25 cellular contexts compared by ENCODE assay signal in the genomic region with DNA sequence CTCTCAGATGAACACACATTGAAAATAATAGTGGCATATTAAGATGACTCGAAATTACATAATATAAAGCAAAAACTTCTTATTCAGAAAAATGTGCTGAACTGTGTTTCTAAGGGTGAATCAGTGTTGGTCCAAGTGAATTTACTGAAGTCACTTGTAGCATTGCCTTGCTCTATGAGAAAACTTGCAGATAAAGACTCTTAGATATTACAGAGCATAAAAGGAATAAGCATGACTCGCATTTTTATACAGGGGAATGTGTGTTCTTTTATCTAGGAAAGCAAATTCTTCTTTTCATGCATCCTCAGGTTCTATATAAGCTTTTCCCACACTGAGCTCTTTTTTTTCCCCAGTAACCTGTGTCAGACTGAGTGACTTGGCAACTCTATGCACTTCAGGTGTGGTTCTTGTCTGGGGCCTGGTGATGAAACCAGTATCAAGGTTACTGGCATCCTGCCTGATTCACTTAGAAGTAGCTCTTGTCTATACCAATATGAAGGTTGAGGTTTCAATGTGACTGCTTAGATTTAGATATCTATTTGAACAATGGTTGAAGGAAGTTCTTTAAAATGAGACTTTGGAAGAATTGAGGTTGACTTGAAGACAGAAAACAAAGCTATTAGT.
A peak's percentile ranks its signal among the peaks of the same experiment; 100 is the strongest.
DNase-seq lines count a peak whose midpoint lies in the region; ATAC-seq, FAIRE-seq and TF ChIP-seq lines count a peak whose summit lies in the region.
"Had no signal": no experiment of that assay in that cellular context is flagged by ENCODE, and none has a peak within 500 bp of the region (broad histone marks: within the 10 kb centered on the region; RNA-seq: fewer than 3 reads in every experiment).

No MANE protein-coding gene starts in this region.

- H3K4me2 ChIP-seq in IMR-90 (ENCODE audit: low read depth, low read length) (no peak overlapping the region), keratinocyte (ENCODE audit: control insufficient read depth, extremely low read depth, insufficient read depth, low read depth, low read length) (no peak overlapping the region)

- no peak overlapping the region for H2AK9ac ChIP-seq in IMR-90 (replicated peaks; ENCODE audit: low read depth, low read length, poor library complexity)

- H2BK120ac ChIP-seq in IMR-90 (ENCODE audit: low read depth, low read length) = no peak overlapping the region

- no CpG with 5 or more reads among the region's 2 CpGs for WGBS in IMR-90 (ENCODE audit: extremely low coverage in 2 of 2, insufficient read length in 1 of 2), 2 experiments

- dilution Hi-C loops in IMR-90 (cut with HindIII; ENCODE audit: low sequenced_read_pairs, unreplicated experiment) = no loop called here
- dilution Hi-C loops in keratinocyte (cut with MboI; ENCODE audit: extremely low pct_ligation_motif_present, low sequenced_read_pairs) = no loop called here

- H3K9ac ChIP-seq in IMR-90 (ENCODE audit: low read depth, low read length) (no peak overlapping the region), keratinocyte (ENCODE audit: control insufficient read depth, extremely low read depth, insufficient read depth, low read length) (no peak overlapping the region)

- no peak overlapping the region for H3K4me3 Mint-ChIP-seq in activated CD8-positive, alpha-beta T cell treated with anti-CD3 and anti-CD28 coated beads for 36 hours
- no peak overlapping the region for H3K4me3 Mint-ChIP-seq in activated CD8-positive, alpha-beta T cell treated with anti-CD3 and anti-CD28 coated beads, Interleukin-2, amount 10 ng/mL, durations not matched to agents 7 days and 5 days
- no peak overlapping the region for H3K4me3 Mint-ChIP-seq in immature natural killer cell
- H3K4me3 Mint-ChIP-seq: activated CD4-positive, alpha-beta T cell treated with anti-CD3 and anti-CD28 coated beads, Interleukin-2, amount 10 ng/mL, durations not matched to agents 7 days and 5 days; dendritic cell treated with granulocyte-macrophage colony-stimulating factor and Interleukin-4, amounts not matched to agents 40 ng/mL and 50 ng/mL, for 4 days; nephron had no signal

- DNase-seq in activated CD8-positive, alpha-beta T cell treated with anti-CD3 and anti-CD28 coated beads for 36 hours = peak; percentile 4
- no peak for DNase-seq in activated CD8-positive, alpha-beta T cell treated with anti-CD3 and anti-CD28 coated beads, Interleukin-2, amount 10 ng/mL, durations not matched to agents 7 days and 5 days
- DNase-seq in IMR-90 (peak; percentile 52), RPMI8226 (peak; percentile 77), keratinocyte (ENCODE audit: low read depth, low spot score) (no peak), A172 (ENCODE audit: low spot score) (no peak), ureter (ENCODE audit: low spot score) (no peak), immature natural killer cell (no peak)
- DNase-seq: activated CD4-positive, alpha-beta T cell treated with anti-CD3 and anti-CD28 coated beads, Interleukin-2, amount 10 ng/mL, durations not matched to agents 7 days and 5 days; activated gamma-delta T cell treated with Interleukin-2 at 50 U/mL for 16 hours; COR-L47; heart left ventricle; KG1; left ventricle myocardium inferior; NCI-H187 treated with DMSO at 0.1 percent for 48 hours; NCI-H446 treated with DMSO at 0.1 percent for 48 hours; posterior cingulate gyrus; uterus had no signal

- H2BK5ac ChIP-seq in IMR-90 (ENCODE audit: low read depth, low read length, poor library complexity, severe bottlenecking) = no peak overlapping the region

- H2AK5ac ChIP-seq in IMR-90 (ENCODE audit: low read depth, low read length) = no peak overlapping the region

- H3K36me3 Mint-ChIP-seq in activated CD8-positive, alpha-beta T cell treated with anti-CD3 and anti-CD28 coated beads for 36 hours (ENCODE audit: low read depth) = no peaks in the 10 kb centered on the region
- H3K36me3 Mint-ChIP-seq in activated CD8-positive, alpha-beta T cell treated with anti-CD3 and anti-CD28 coated beads, Interleukin-2, amount 10 ng/mL, durations not matched to agents 7 days and 5 days (ENCODE audit: low read depth) = no peaks in the 10 kb centered on the region
- no peaks in the 10 kb centered on the region for H3K36me3 Mint-ChIP-seq in immature natural killer cell

- no peaks in the 10 kb centered on the region for H3K9me3 Mint-ChIP-seq in activated CD8-positive, alpha-beta T cell treated with anti-CD3 and anti-CD28 coated beads for 36 hours
- no peaks in the 10 kb centered on the region for H3K9me3 Mint-ChIP-seq in activated CD8-positive, alpha-beta T cell treated with anti-CD3 and anti-CD28 coated beads, Interleukin-2, amount 10 ng/mL, durations not matched to agents 7 days and 5 days (ENCODE audit: insufficient read depth)
- no peaks in the 10 kb centered on the region for H3K9me3 Mint-ChIP-seq in immature natural killer cell
- H3K9me3 Mint-ChIP-seq: activated CD4-positive, alpha-beta T cell treated with anti-CD3 and anti-CD28 coated beads, Interleukin-2, amount 10 ng/mL, durations not matched to agents 7 days and 5 days; dendritic cell treated with granulocyte-macrophage colony-stimulating factor and Interleukin-4, amounts not matched to agents 40 ng/mL and 50 ng/mL, for 4 days had no signal

- TF ChIP-seq RAD21 in IMR-90 (IDR thresholded peaks at IDR 0.05; ENCODE audit: low read length) = no peak

- H3K23ac ChIP-seq in IMR-90 (ENCODE audit: low read depth, low read length) = no peak overlapping the region

- H3K56ac ChIP-seq in IMR-90 (ENCODE audit: extremely low read depth, insufficient read depth, low read length) = no peak overlapping the region

- H3K14ac ChIP-seq in IMR-90 (replicated peaks; ENCODE audit: low read depth, low read length) = no peak overlapping the region

- H4K91ac ChIP-seq in IMR-90 (ENCODE audit: insufficient read depth, low read depth, low read length) = no peak overlapping the region

- no TSS peak for BruUV-seq in IMR-90 (replicated peaks; lab: Mats Ljungman, UMichigan)

- H3K4me1 ChIP-seq in IMR-90 (ENCODE audit: control insufficient read depth, insufficient read depth, low read length) (no peaks in the 10 kb centered on the region), keratinocyte (ENCODE audit: control insufficient read depth, extremely low read depth, insufficient read depth, low read length) (no peaks in the 10 kb centered on the region)
- H3K4me1 ChIP-seq: heart left ventricle, left ventricle myocardium inferior, suprapubic skin, uterus had no signal

- H3K79me1 ChIP-seq in IMR-90 (ENCODE audit: low read depth in 1 of 2, low read length in 2 of 2) = no peaks in the 10 kb centered on the region

- H3K27ac ChIP-seq in IMR-90 (ENCODE audit: insufficient read depth, low read length) = no peak overlapping the region
- H3K27ac ChIP-seq in keratinocyte (ENCODE audit: control insufficient read depth, insufficient read depth, low read length) = no peak overlapping the region
- H3K27ac ChIP-seq: heart left ventricle, left ventricle myocardium inferior, SK-N-MC, suprapubic skin, uterus, VCaP had no signal

- H3K4me1 Mint-ChIP-seq in activated CD8-positive, alpha-beta T cell treated with anti-CD3 and anti-CD28 coated beads for 36 hours (ENCODE audit: low read depth) = peaks cover 12% of the 10 kb centered on the region
- H3K4me1 Mint-ChIP-seq in activated CD8-positive, alpha-beta T cell treated with anti-CD3 and anti-CD28 coated beads, Interleukin-2, amount 10 ng/mL, durations not matched to agents 7 days and 5 days (ENCODE audit: low read depth) = peaks cover 12% of the 10 kb centered on the region
- H3K4me1 Mint-ChIP-seq in immature natural killer cell = peaks cover 17 to 40% of the 10 kb centered on the region in 2 donors
- H3K4me1 Mint-ChIP-seq: nephron had no signal

- H3K36me3 ChIP-seq in IMR-90 (ENCODE audit: control insufficient read depth, insufficient read depth, low read length) = no peaks in the 10 kb centered on the region
- H3K36me3 ChIP-seq in keratinocyte (ENCODE audit: control insufficient read depth in 2 of 2, extremely low read depth in 1 of 2, insufficient read depth in 2 of 2, low read length in 2 of 2) = no peaks in the 10 kb centered on the region
- H3K36me3 ChIP-seq: heart left ventricle, left ventricle myocardium inferior, suprapubic skin had no signal

- peak; percentile 58 for FAIRE-seq in keratinocyte (lab: Jason Lieb, UNC)

- no peaks in the 10 kb centered on the region for H3K79me2 ChIP-seq in keratinocyte (ENCODE audit: control insufficient read depth, insufficient read depth, low read length)

- no peak overlapping the region for H4K8ac ChIP-seq in IMR-90 (ENCODE audit: low read depth in 2 of 2, low read length in 2 of 2)

- no peaks in the 10 kb centered on the region for H4K20me1 ChIP-seq in IMR-90 (ENCODE audit: insufficient read depth, low read length)
- H4K20me1 ChIP-seq in keratinocyte (ENCODE audit: control insufficient read depth, extremely low read depth, insufficient read depth, low read length) = no peaks in the 10 kb centered on the region

- in situ Hi-C loops in IMR-90 (cut with MboI; ENCODE audit: low sequenced_read_pairs) = no loop called here

- no peak overlapping the region for H2BK15ac ChIP-seq in IMR-90 (ENCODE audit: low read depth, low read length)

- no peaks in the 10 kb centered on the region; the same call in 1 of the 2 replicates for H3K9me1 ChIP-seq in IMR-90 (ENCODE audit: insufficient read depth, low read length)
- H3K9me1 ChIP-seq in keratinocyte (ENCODE audit: control insufficient read depth, extremely low read depth, insufficient read depth, low read length) = no peaks in the 10 kb centered on the region

- H2AFZ ChIP-seq in IMR-90 (replicated peaks; ENCODE audit: low read length, poor library complexity) (no peak overlapping the region), keratinocyte (ENCODE audit: control insufficient read depth, low read length) (no peak overlapping the region)

- H3K4me3 ChIP-seq in IMR-90 (ENCODE audit: insufficient read depth, low read depth, low read length) = no peak overlapping the region
- H3K4me3 ChIP-seq in keratinocyte (ENCODE audit: control insufficient read depth in 2 of 3, extremely low read depth in 1 of 3, insufficient read depth in 2 of 3, low read depth in 1 of 3, low read length in 3 of 3) = no peak overlapping the region
- H3K4me3 ChIP-seq: heart left ventricle, left ventricle myocardium inferior, SK-N-MC, suprapubic skin, uterus had no signal

- POLR2A ChIA-PET in activated CD8-positive, alpha-beta T cell treated with anti-CD3 and anti-CD28 coated beads for 36 hours (lab: Charles Lee) = no interaction called here
- POLR2A ChIA-PET in activated CD8-positive, alpha-beta T cell treated with anti-CD3 and anti-CD28 coated beads, Interleukin-2, amount 10 ng/mL, durations not matched to agents 7 days and 5 days (lab: Charles Lee) = no interaction called here
- POLR2A ChIA-PET in IMR-90 (lab: Charles Lee; ENCODE audit: unreplicated experiment) = no interaction called here

- no peak for TF ChIP-seq POLR2A in IMR-90 (IDR thresholded peaks at IDR 0.05; ENCODE audit: low read depth, low read length)

- no peaks in the 10 kb centered on the region for H3K27me3 ChIP-seq in IMR-90 (ENCODE audit: control insufficient read depth, insufficient read depth, low read length)
- no peaks in the 10 kb centered on the region for H3K27me3 ChIP-seq in keratinocyte (ENCODE audit: control insufficient read depth, extremely low read depth, insufficient read depth, low read length)
- H3K27me3 ChIP-seq: heart left ventricle, suprapubic skin, uterus had no signal

- TF ChIP-seq CTCF in activated CD8-positive, alpha-beta T cell treated with anti-CD3 and anti-CD28 coated beads for 36 hours (IDR thresholded peaks at IDR 0.05) = no peak
- TF ChIP-seq CTCF in IMR-90 (conservative IDR thresholded peaks at IDR 0.05; ENCODE audit: low read depth, low read length) (no peak), keratinocyte (optimal IDR thresholded peaks at IDR 0.05 in 1 of 3, IDR thresholded peaks at IDR 0.05 in 1 of 3, conservative IDR thresholded peaks at IDR 0.05 in 1 of 3; ENCODE audit: extremely low read depth in 1 of 3, insufficient read depth in 2 of 3, low read length in 3 of 3) (no peak)

- ATAC-seq in activated CD8-positive, alpha-beta T cell treated with anti-CD3 and anti-CD28 coated beads for 36 hours = no peak
- no peak for ATAC-seq in activated CD8-positive, alpha-beta T cell treated with anti-CD3 and anti-CD28 coated beads, Interleukin-2, amount 10 ng/mL, durations not matched to agents 7 days and 5 days
- ATAC-seq in IMR-90 (ENCODE audit: low read depth) = no peak
- ATAC-seq: HCT116, heart left ventricle, sciatic nerve had no signal

- H3K18ac ChIP-seq in IMR-90 (ENCODE audit: low read depth, low read length) = no peak overlapping the region

- no peak overlapping the region for H2BK20ac ChIP-seq in IMR-90 (ENCODE audit: low read depth, low read length)

- H3K9me3 ChIP-seq in IMR-90 (ENCODE audit: control insufficient read depth, insufficient read depth, low read length) = no peaks in the 10 kb centered on the region
- H3K9me3 ChIP-seq in keratinocyte (ENCODE audit: control insufficient read depth, low read depth, low read length) = no peaks in the 10 kb centered on the region
- H3K9me3 ChIP-seq: left ventricle myocardium inferior, suprapubic skin, uterus had no signal

- H3K4ac ChIP-seq in IMR-90 (ENCODE audit: low read depth, low read length) = no peak overlapping the region

- intact Hi-C loops in activated CD8-positive, alpha-beta T cell treated with anti-CD3 and anti-CD28 coated beads for 36 hours (cut with micrococcal nuclease) = no loop called here
- intact Hi-C loops in IMR-90 (cut with micrococcal nuclease) = no loop called here

- H3K27me3 Mint-ChIP-seq in activated CD8-positive, alpha-beta T cell treated with anti-CD3 and anti-CD28 coated beads for 36 hours = peaks cover 8% of the 10 kb centered on the region
- H3K27me3 Mint-ChIP-seq in activated CD8-positive, alpha-beta T cell treated with anti-CD3 and anti-CD28 coated beads, Interleukin-2, amount 10 ng/mL, durations not matched to agents 7 days and 5 days (ENCODE audit: low read depth) = peaks cover 6% of the 10 kb centered on the region
- peaks cover 0 to 5% (median 0%) of the 10 kb centered on the region in 3 donors for H3K27me3 Mint-ChIP-seq in immature natural killer cell (ENCODE audit: low read depth in 3 of 3)
- H3K27me3 Mint-ChIP-seq: dendritic cell treated with granulocyte-macrophage colony-stimulating factor and Interleukin-4, amounts not matched to agents 40 ng/mL and 50 ng/mL, for 4 days had no signal

- H4K5ac ChIP-seq in IMR-90 (ENCODE audit: low read depth, low read length) = no peak overlapping the region

- H3K27ac Mint-ChIP-seq in activated CD8-positive, alpha-beta T cell treated with anti-CD3 and anti-CD28 coated beads for 36 hours = no peak overlapping the region
- H3K27ac Mint-ChIP-seq in activated CD8-positive, alpha-beta T cell treated with anti-CD3 and anti-CD28 coated beads, Interleukin-2, amount 10 ng/mL, durations not matched to agents 7 days and 5 days = no peak overlapping the region
- H3K27ac Mint-ChIP-seq in immature natural killer cell = peak overlapping the region in 3 of 6 donors; percentile 40 to 71 (median 54)
- H3K27ac Mint-ChIP-seq: activated CD4-positive, alpha-beta T cell treated with anti-CD3 and anti-CD28 coated beads, Interleukin-2, amount 10 ng/mL, durations not matched to agents 7 days and 5 days; dendritic cell treated with granulocyte-macrophage colony-stimulating factor and Interleukin-4, amounts not matched to agents 40 ng/mL and 50 ng/mL, for 4 days; nephron had no signal

- CTCF ChIA-PET in activated CD8-positive, alpha-beta T cell treated with anti-CD3 and anti-CD28 coated beads for 36 hours (lab: Charles Lee) = no interaction called here
- CTCF ChIA-PET in activated CD8-positive, alpha-beta T cell treated with anti-CD3 and anti-CD28 coated beads, Interleukin-2, amount 10 ng/mL, durations not matched to agents 7 days and 5 days (lab: Charles Lee) = interaction anchor here (1.3 kb wide), 1 partner anchor 12 kb away, joined by 4 read pairs; no protein-coding TSS in a partner anchor
- CTCF ChIA-PET in IMR-90 (lab: Yijun Ruan, JAX) = no interaction called here

Comparison
In these comparisons a context has a peak if more than half of its experiments do, and no peak if none do; other contexts are left out.
1. DNase-seq: peak in activated CD8-positive, alpha-beta T cell treated with anti-CD3 and anti-CD28 coated beads for 36 hours (single experiment), IMR-90 (single experiment) and RPMI8226 (single experiment); none in activated CD8-positive, alpha-beta T cell treated with anti-CD3 and anti-CD28 coated beads, Interleukin-2, amount 10 ng/mL, durations not matched to agents 7 days and 5 days (single experiment), keratinocyte (single experiment), A172 (single experiment), ureter (single experiment) and immature natural killer cell (0 of 3).